In genomic region chr6:38436726-38437465, GRCh38 we compare ENCODE assay signal across 2 cellular contexts.
TF ChIP-seq lines count a peak whose summit lies in the region.

No MANE protein-coding gene starts in this region.

TF ChIP-seq in IMR-90, 13 proteins besides CTCF, POLR2A, EP300 and RAD21 (continued from another document):
- TF ChIP-seq ELK1 (IDR thresholded peaks at IDR 0.05; ENCODE audit: borderline replicate concordance, low read depth, low read length) (no peak), RFX5 (IDR thresholded peaks at IDR 0.05; ENCODE audit: low read depth, low read length) (no peak), CHD1 (IDR thresholded peaks at IDR 0.05; ENCODE audit: low read depth, low read length) (no peak), BHLHE40 (IDR thresholded peaks at IDR 0.05; ENCODE audit: low read depth, low read length) (no peak), FOS (IDR thresholded peaks at IDR 0.05; ENCODE audit: low read depth, low read length) (peak; percentile 41; the same call in 1 of the 2 replicates), RCOR1 (IDR thresholded peaks at IDR 0.05; ENCODE audit: insufficient replicate concordance, low read length) (no peak), MAZ (IDR thresholded peaks at IDR 0.05; ENCODE audit: borderline replicate concordance, low read depth, low read length) (no peak), USF2 (IDR thresholded peaks at IDR 0.05; ENCODE audit: low read depth, low read length) (no peak), SMC3 (IDR thresholded peaks at IDR 0.05; ENCODE audit: low read depth, low read length) (no peak), NFE2L2 (IDR thresholded peaks at IDR 0.05; ENCODE audit: low read depth, low read length) (no peak), MXI1 (IDR thresholded peaks at IDR 0.05; ENCODE audit: borderline replicate concordance, low read depth, low read length) (no peak)
TF ChIP-seq in IMR-90: peak in this region for 2.

TF ChIP-seq in K562, 482 proteins besides CTCF, POLR2A, EP300 and RAD21 (continued from another document):
- no peak for TF ChIP-seq PBX2 (CRISPR knock-in tag; IDR thresholded peaks at IDR 0.05; ENCODE audit: low read depth)
- TF ChIP-seq PBX2 (tag; conservative IDR thresholded peaks at IDR 0.05; ENCODE audit: low read depth), result 0 out of 2 replicates have a peak, but pooled peaks have one; percentile 15
- TF ChIP-seq SP2 (IDR thresholded peaks at IDR 0.05; ENCODE audit: extremely low read depth, low read depth, low read length, poor library complexity, severe bottlenecking), result no peak
TF ChIP-seq in K562: peak in this region for 4.
